ENCODE assay signal across 2 cellular contexts in genomic region chr3:157330206-157330605, GRCh38.
TF ChIP-seq lines count a peak whose summit lies in the region.

No MANE protein-coding gene starts in this region.

TF ChIP-seq in SK-N-SH, 30 proteins besides CTCF, POLR2A, EP300 and RAD21 (continued from another document):
- TF ChIP-seq, protein P1, sequence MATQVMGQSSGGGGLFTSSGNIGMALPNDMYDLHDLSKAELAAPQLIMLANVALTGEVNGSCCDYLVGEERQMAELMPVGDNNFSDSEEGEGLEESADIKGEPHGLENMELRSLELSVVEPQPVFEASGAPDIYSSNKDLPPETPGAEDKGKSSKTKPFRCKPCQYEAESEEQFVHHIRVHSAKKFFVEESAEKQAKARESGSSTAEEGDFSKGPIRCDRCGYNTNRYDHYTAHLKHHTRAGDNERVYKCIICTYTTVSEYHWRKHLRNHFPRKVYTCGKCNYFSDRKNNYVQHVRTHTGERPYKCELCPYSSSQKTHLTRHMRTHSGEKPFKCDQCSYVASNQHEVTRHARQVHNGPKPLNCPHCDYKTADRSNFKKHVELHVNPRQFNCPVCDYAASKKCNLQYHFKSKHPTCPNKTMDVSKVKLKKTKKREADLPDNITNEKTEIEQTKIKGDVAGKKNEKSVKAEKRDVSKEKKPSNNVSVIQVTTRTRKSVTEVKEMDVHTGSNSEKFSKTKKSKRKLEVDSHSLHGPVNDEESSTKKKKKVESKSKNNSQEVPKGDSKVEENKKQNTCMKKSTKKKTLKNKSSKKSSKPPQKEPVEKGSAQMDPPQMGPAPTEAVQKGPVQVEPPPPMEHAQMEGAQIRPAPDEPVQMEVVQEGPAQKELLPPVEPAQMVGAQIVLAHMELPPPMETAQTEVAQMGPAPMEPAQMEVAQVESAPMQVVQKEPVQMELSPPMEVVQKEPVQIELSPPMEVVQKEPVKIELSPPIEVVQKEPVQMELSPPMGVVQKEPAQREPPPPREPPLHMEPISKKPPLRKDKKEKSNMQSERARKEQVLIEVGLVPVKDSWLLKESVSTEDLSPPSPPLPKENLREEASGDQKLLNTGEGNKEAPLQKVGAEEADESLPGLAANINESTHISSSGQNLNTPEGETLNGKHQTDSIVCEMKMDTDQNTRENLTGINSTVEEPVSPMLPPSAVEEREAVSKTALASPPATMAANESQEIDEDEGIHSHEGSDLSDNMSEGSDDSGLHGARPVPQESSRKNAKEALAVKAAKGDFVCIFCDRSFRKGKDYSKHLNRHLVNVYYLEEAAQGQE (IDR thresholded peaks at IDR 0.05; ENCODE audit: low read depth, low read length) = no peak
- no peak for TF ChIP-seq RCOR1 (IDR thresholded peaks at IDR 0.05; ENCODE audit: low read length)
- no peak for TF ChIP-seq CHD2 (IDR thresholded peaks at IDR 0.05; ENCODE audit: low read length, partially characterized antibody)
- no peak for TF ChIP-seq RFX5 (IDR thresholded peaks at IDR 0.05; ENCODE audit: low read length)
- TF ChIP-seq SMC3 (IDR thresholded peaks at IDR 0.05; ENCODE audit: low read depth, low read length) = no peak
- TF ChIP-seq FOXJ3 (CRISPR knock-in tag; IDR thresholded peaks at IDR 0.05) = no peak
TF ChIP-seq in SK-N-SH: peak in this region for 0.

TF ChIP-seq in SK-N-SH treated with all-trans-retinoic acid at 6 μM for 48 hours, 23 proteins besides CTCF, POLR2A, EP300 and RAD21 (continued from another document):
- TF ChIP-seq, protein P2, sequence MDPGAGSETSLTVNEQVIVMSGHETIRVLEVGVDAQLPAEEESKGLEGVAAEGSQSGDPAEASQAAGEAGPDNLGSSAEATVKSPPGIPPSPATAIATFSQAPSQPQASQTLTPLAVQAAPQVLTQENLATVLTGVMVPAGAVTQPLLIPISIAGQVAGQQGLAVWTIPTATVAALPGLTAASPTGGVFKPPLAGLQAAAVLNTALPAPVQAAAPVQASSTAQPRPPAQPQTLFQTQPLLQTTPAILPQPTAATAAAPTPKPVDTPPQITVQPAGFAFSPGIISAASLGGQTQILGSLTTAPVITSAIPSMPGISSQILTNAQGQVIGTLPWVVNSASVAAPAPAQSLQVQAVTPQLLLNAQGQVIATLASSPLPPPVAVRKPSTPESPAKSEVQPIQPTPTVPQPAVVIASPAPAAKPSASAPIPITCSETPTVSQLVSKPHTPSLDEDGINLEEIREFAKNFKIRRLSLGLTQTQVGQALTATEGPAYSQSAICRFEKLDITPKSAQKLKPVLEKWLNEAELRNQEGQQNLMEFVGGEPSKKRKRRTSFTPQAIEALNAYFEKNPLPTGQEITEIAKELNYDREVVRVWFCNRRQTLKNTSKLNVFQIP (CRISPR knock-in tag; IDR thresholded peaks at IDR 0.05; ENCODE audit: borderline replicate concordance, low read depth) = no peak
- no peak for TF ChIP-seq TSHZ2 (CRISPR knock-in tag; IDR thresholded peaks at IDR 0.05)
- no peak for TF ChIP-seq BACH2 (CRISPR knock-in tag; IDR thresholded peaks at IDR 0.05; ENCODE audit: borderline replicate concordance)
- no peak for TF ChIP-seq ZFP30 (CRISPR knock-in tag; IDR thresholded peaks at IDR 0.05)
- TF ChIP-seq ESRRG (CRISPR knock-in tag; IDR thresholded peaks at IDR 0.05) = no peak
- no peak for TF ChIP-seq ARNTL (CRISPR knock-in tag; IDR thresholded peaks at IDR 0.05; ENCODE audit: borderline replicate concordance, low read depth)
- no peak for TF ChIP-seq CREB5 (CRISPR knock-in tag; IDR thresholded peaks at IDR 0.05; ENCODE audit: low read depth)
- TF ChIP-seq ZC3H10 (CRISPR knock-in tag; IDR thresholded peaks at IDR 0.05) = no peak
- no peak for TF ChIP-seq CSDC2 (CRISPR knock-in tag; IDR thresholded peaks at IDR 0.05)
- TF ChIP-seq ZFP3 (CRISPR knock-in tag; IDR thresholded peaks at IDR 0.05) = no peak
